ENCODE assay signal across 8 cellular contexts in genomic region chr10:103659674-103660363, GRCh38.
DNase-seq lines count a peak whose midpoint lies in the region; ATAC-seq and TF ChIP-seq lines count a peak whose summit lies in the region.

No MANE protein-coding gene starts in this region.

- intact Hi-C loops in heart right ventricle (cut with DNase I), result loop anchor here in 1 of 10 donors (10.0 kb wide), 1 partner anchor 45 kb away; no protein-coding TSS in a partner anchor

- DNase-seq in AG04449 (ENCODE audit: low read depth, low spot score), result peak; percentile 53
- DNase-seq in RPMI7951 (ENCODE audit: low read depth), result peak; percentile 82
- DNase-seq in amniotic epithelial cell (ENCODE audit: low read depth), result peak; percentile 92
- peak; percentile 49 to 81 for DNase-seq in heart right ventricle
- peak; percentile 92 for DNase-seq in renal cortical epithelial cell (ENCODE audit: low read depth)

- CTCF ChIA-PET in AG04449 (lab: Yijun Ruan, JAX), result interaction anchor here (1.0 to 9.1 kb wide), 11 partner anchors 10 to 66 kb away, joined by 3 to 84 read pairs (median 9); no protein-coding TSS in a partner anchor

- WGBS in heart right ventricle, 2 donors, result 24 to 38% methylated on average over 11 of the region's 11 CpGs

- TF ChIP-seq CTCF in AG04449 (IDR thresholded peaks at IDR 0.05; ENCODE audit: insufficient read depth, low read length, missing control alignments) (peak; percentile 25), heart right ventricle (IDR thresholded peaks at IDR 0.05) (no peak)

- H3K9me3 ChIP-seq in heart right ventricle, result peaks cover 0 to 11% (median 0%) of the 10 kb centered on the region in 11 donors

- POLR2A ChIA-PET in AG04449 (lab: Yijun Ruan, JAX), result interaction anchor here (0.7 to 3.1 kb wide), 6 partner anchors 8 to 50 kb away, joined by 3 to 29 read pairs (median 6); no protein-coding TSS in a partner anchor

- H3K4me3 ChIP-seq in AG04449 (ENCODE audit: low read depth, low read length), result peak overlapping the region; percentile 83
- H3K4me3 ChIP-seq in heart right ventricle, result peak overlapping the region; percentile 8 to 81 (median 65)

- H3K36me3 ChIP-seq in heart right ventricle, result peaks cover 0 to 46% (median 8%) of the 10 kb centered on the region in 9 donors

- peaks cover 9 to 59% (median 47%) of the 10 kb centered on the region in 9 donors for H3K4me1 ChIP-seq in heart right ventricle

- H3K27me3 ChIP-seq in heart right ventricle, result no peaks in the 10 kb centered on the region

- ATAC-seq in GM18511 (IDR thresholded peaks at IDR 0.05; ENCODE audit: unreplicated experiment) (peak; percentile 93), HG03039 (IDR thresholded peaks at IDR 0.05; ENCODE audit: unreplicated experiment) (peak; percentile 86), heart right ventricle (peak; percentile 76 to 88 (median 84)), HG03469 (IDR thresholded peaks at IDR 0.05; ENCODE audit: unreplicated experiment) (no peak)

- peak overlapping the region; percentile 76 to 95 (median 90) for H3K27ac ChIP-seq in heart right ventricle
